ENCODE assay signal across 36 cellular contexts in genomic region chr2:229098810-229099209, GRCh38.
"Had no signal": no experiment of that assay in that cellular context is flagged by ENCODE, and none has a peak within 500 bp of the region (broad histone marks: within the 10 kb centered on the region; RNA-seq: fewer than 3 reads in every experiment).

No MANE protein-coding gene starts in this region.

- DNase-seq: activated B cell treated with CpG ODN at 0.5 μM for 24 hours; activated CD4-positive, alpha-beta memory T cell treated with anti-CD3 and anti-CD28 coated beads for 36 hours; activated CD4-positive, alpha-beta T cell treated with anti-CD3 and anti-CD28 coated beads for 4 hours; activated CD4-positive, alpha-beta T cell treated with anti-CD3 and anti-CD28 coated beads, Interleukin-2, amount 50 U/mL, for 1 hour; activated CD4-positive, CD25-positive, alpha-beta regulatory T cell treated with anti-CD3 and anti-CD28 coated beads, Interleukin-2, amount 50 U/mL, for 72 hours; activated CD8-positive, alpha-beta memory T cell treated with anti-CD3 and anti-CD28 coated beads, Interleukin-2, amount 50 U/mL, for 4 hours; activated effector memory CD4-positive, alpha-beta T cell treated with Interleukin-2 at 50 U/mL for 16 hours; activated naive CD4-positive, alpha-beta T cell treated with anti-CD3 and anti-CD28 coated beads, Interleukin-2, amount 10 ng/mL, durations not matched to agents 7 days and 5 days; activated naive CD8-positive, alpha-beta T cell treated with anti-CD3 and anti-CD28 coated beads, Interleukin-2, amount 50 U/mL, for 24 hours; activated T-cell treated with anti-CD3 and anti-CD28 coated beads for 4 hours; activated T-cell treated with anti-CD3 and anti-CD28 coated beads, Interleukin-2, amount 50 U/mL, for 4 hours; anterior cingulate cortex; cerebellar nuclear complex; MM.1S; MV-4-11; NCI-H1092; NCI-H1436 treated with DMSO at 0.1 percent for 48 hours; NCI-H1694 treated with DMSO at 0.1 percent for 48 hours; NCI-H2029; NCI-H510A; NCI-H748 treated with DMSO at 0.1 percent for 48 hours; NK-92 treated with Interleukin-12 subunit alpha and Interleukin-12 subunit beta, amount 100 ng/mL, for 24 hours; PC-3; Peyer's patch; SHP77; SJCRH30; T-cell; T-helper 17 cell; T-helper 9 cell had no signal

- H3K9me3 Mint-ChIP-seq: activated CD4-positive, alpha-beta memory T cell treated with anti-CD3 and anti-CD28 coated beads for 36 hours; activated naive CD8-positive, alpha-beta T cell treated with anti-CD3 and anti-CD28 coated beads, Interleukin-2, amount 50 U/mL, for 24 hours; activated T-cell treated with anti-CD3 and anti-CD28 coated beads, Interleukin-2, amount 50 U/mL, for 4 hours; activated T-helper 1 cell treated with anti-CD3 and anti-CD28 coated beads, Interleukin-12 subunit alpha, Interleukin-12 subunit beta, Interleukin-2, Interleukin-4 antibody, amounts not matched to agents 30 ng/mL and 10 ng/mL and 1 ng/mL, durations not matched to agents 14 hours and 24 hours and 36 hours had no signal

- H3K27ac ChIP-seq: cardiac muscle cell, KMS-11, Peyer's patch, RWPE1, SJCRH30, SK-N-MC, VCaP had no signal

- H3K27me3 Mint-ChIP-seq: activated B cell treated with CpG ODN at 0.5 μM for 24 hours; activated CD4-positive, alpha-beta memory T cell treated with anti-CD3 and anti-CD28 coated beads for 36 hours; activated naive CD4-positive, alpha-beta T cell treated with anti-CD3 and anti-CD28 coated beads, Interleukin-2, amount 10 ng/mL, durations not matched to agents 7 days and 5 days; activated naive CD8-positive, alpha-beta T cell; activated naive CD8-positive, alpha-beta T cell treated with anti-CD3 and anti-CD28 coated beads, Interleukin-2, amount 50 U/mL, for 24 hours; T-cell; T-helper 17 cell had no signal

- ATAC-seq: activated naive CD8-positive, alpha-beta T cell treated with anti-CD3 and anti-CD28 coated beads, Interleukin-2, amount 50 U/mL, for 24 hours; activated T-cell treated with anti-CD3 and anti-CD28 coated beads, Interleukin-2, amount 50 U/mL, for 4 hours; PC-3; T-cell; T-helper 17 cell had no signal

- H3K4me3 Mint-ChIP-seq: activated B cell treated with CpG ODN at 0.5 μM for 24 hours; activated CD4-positive, alpha-beta memory T cell treated with anti-CD3 and anti-CD28 coated beads for 36 hours; activated naive CD4-positive, alpha-beta T cell treated with anti-CD3 and anti-CD28 coated beads, Interleukin-2, amount 10 ng/mL, durations not matched to agents 7 days and 5 days; activated naive CD8-positive, alpha-beta T cell; activated naive CD8-positive, alpha-beta T cell treated with anti-CD3 and anti-CD28 coated beads, Interleukin-2, amount 50 U/mL, for 24 hours; activated T-cell treated with anti-CD3 and anti-CD28 coated beads, Interleukin-2, amount 50 U/mL, for 4 hours; activated T-helper 1 cell treated with anti-CD3 and anti-CD28 coated beads, Interleukin-12 subunit alpha, Interleukin-12 subunit beta, Interleukin-2, Interleukin-4 antibody, amounts not matched to agents 30 ng/mL and 10 ng/mL and 1 ng/mL, durations not matched to agents 14 hours and 24 hours and 36 hours; T-cell; T-helper 17 cell had no signal

- H3K27me3 ChIP-seq: cardiac muscle cell, Peyer's patch, SJCRH30 had no signal

- H3K4me1 ChIP-seq: Peyer's patch had no signal

- H3K9me3 ChIP-seq: Peyer's patch, SJCRH30 had no signal

- H3K36me3 ChIP-seq: cardiac muscle cell, Peyer's patch, SJCRH30 had no signal

- H3K36me3 Mint-ChIP-seq: activated CD4-positive, alpha-beta memory T cell treated with anti-CD3 and anti-CD28 coated beads for 36 hours; activated naive CD4-positive, alpha-beta T cell treated with anti-CD3 and anti-CD28 coated beads, Interleukin-2, amount 10 ng/mL, durations not matched to agents 7 days and 5 days; activated naive CD8-positive, alpha-beta T cell; T-cell had no signal

- H3K4me3 ChIP-seq: cardiac muscle cell, Peyer's patch, SJCRH30, SK-N-MC had no signal

- H3K4me1 Mint-ChIP-seq: activated B cell treated with CpG ODN at 0.5 μM for 24 hours; activated naive CD4-positive, alpha-beta T cell treated with anti-CD3 and anti-CD28 coated beads, Interleukin-2, amount 10 ng/mL, durations not matched to agents 7 days and 5 days; activated naive CD8-positive, alpha-beta T cell treated with anti-CD3 and anti-CD28 coated beads, Interleukin-2, amount 50 U/mL, for 24 hours; T-cell; T-helper 17 cell had no signal

- H3K27ac Mint-ChIP-seq: activated B cell treated with CpG ODN at 0.5 μM for 24 hours; activated CD4-positive, alpha-beta memory T cell treated with anti-CD3 and anti-CD28 coated beads for 36 hours; activated naive CD4-positive, alpha-beta T cell treated with anti-CD3 and anti-CD28 coated beads, Interleukin-2, amount 10 ng/mL, durations not matched to agents 7 days and 5 days; activated naive CD8-positive, alpha-beta T cell; activated naive CD8-positive, alpha-beta T cell treated with anti-CD3 and anti-CD28 coated beads, Interleukin-2, amount 50 U/mL, for 24 hours; activated T-helper 1 cell treated with anti-CD3 and anti-CD28 coated beads, Interleukin-12 subunit alpha, Interleukin-12 subunit beta, Interleukin-2, Interleukin-4 antibody, amounts not matched to agents 30 ng/mL and 10 ng/mL and 1 ng/mL, durations not matched to agents 14 hours and 24 hours and 36 hours; T-cell; T-helper 17 cell had no signal
